8 cellular contexts compared by ENCODE assay signal in genomic region chr18:44895176-44895798, GRCh38.
DNase-seq lines count a peak whose midpoint lies in the region; ATAC-seq and TF ChIP-seq lines count a peak whose summit lies in the region.

No MANE protein-coding gene starts in this region.

- H3K4me3 ChIP-seq in AG04449 (ENCODE audit: low read depth, low read length) (no peak overlapping the region), Panc1 (ENCODE audit: low read depth in 2 of 2, low read length in 2 of 2) (no peak overlapping the region), colonic mucosa (no peak overlapping the region)

- H3K9me3 ChIP-seq in Panc1 (ENCODE audit: control insufficient read depth, insufficient read depth, low read depth, low read length) = no peaks in the 10 kb centered on the region
- no peaks in the 10 kb centered on the region for H3K9me3 ChIP-seq in colonic mucosa

- in situ Hi-C loops in Panc1 (cut with HindIII; ENCODE audit: low pct_unique_long_range_greater_than_20kb, low sequenced_read_pairs) = no loop called here

- H3K36me3 ChIP-seq in Panc1 (ENCODE audit: control insufficient read depth, insufficient read depth, low read length) = no peaks in the 10 kb centered on the region
- H3K36me3 ChIP-seq in colonic mucosa = no peaks in the 10 kb centered on the region

- no peak overlapping the region for H3K27ac ChIP-seq in Panc1 (ENCODE audit: low read length)
- H3K27ac ChIP-seq in colonic mucosa = no peak overlapping the region

- H3K27me3 ChIP-seq in Panc1 (ENCODE audit: control insufficient read depth, insufficient read depth, low read length) = no peaks in the 10 kb centered on the region
- no peaks in the 10 kb centered on the region for H3K27me3 ChIP-seq in colonic mucosa

- intact Hi-C loops in Panc1 (cut with micrococcal nuclease; ENCODE audit: unreplicated experiment) = no loop called here
- intact Hi-C loops in colonic mucosa (cut with DNase I) = loop anchor here (5.0 to 10.0 kb wide), 2 partner anchors 218 to 310 kb away; no protein-coding TSS in a partner anchor

- DNase-seq in AG04449 (ENCODE audit: low read depth, low spot score) (no peak), GM03348 (ENCODE audit: low spot score) (peak; percentile 39), Panc1 (ENCODE audit: low read depth, low spot score) (peak; percentile 1), colonic mucosa (peak; percentile 82), mucosa of gallbladder (ENCODE audit: low spot score) (peak; percentile 54)

- CTCF ChIA-PET in AG04449 (lab: Yijun Ruan, JAX) (interaction anchor here (0.7 to 2.1 kb wide), 8 partner anchors 8 to 764 kb away, joined by 3 to 7 read pairs (median 4); no protein-coding TSS in a partner anchor), Panc1 (lab: Charles Lee) (interaction anchor here (0.7 kb wide), 1 partner anchor 267 kb away, joined by 3 read pairs; no protein-coding TSS in a partner anchor)

- BruUV-seq in Panc1 (replicated peaks; lab: Mats Ljungman, UMichigan) = no TSS peak

- no peak overlapping the region for H3K9ac ChIP-seq in colonic mucosa (ENCODE audit: low read depth in 2 of 2, low read length in 2 of 2)

- TF ChIP-seq CTCF in AG04449 (IDR thresholded peaks at IDR 0.05; ENCODE audit: insufficient read depth, low read length, missing control alignments) = peak; percentile 49
- TF ChIP-seq CTCF in Panc1 (IDR thresholded peaks at IDR 0.05) = no peak
- TF ChIP-seq CTCF in colonic mucosa (IDR thresholded peaks at IDR 0.05) = peak; percentile 55

- H3K4me1 ChIP-seq in Panc1 (ENCODE audit: control insufficient read depth, insufficient read depth, low read length) (no peaks in the 10 kb centered on the region), colonic mucosa (no peaks in the 10 kb centered on the region)

- ATAC-seq in HG03432 (IDR thresholded peaks at IDR 0.05; ENCODE audit: unreplicated experiment) = peak; percentile 79
- no peak for ATAC-seq in Panc1
- no peak for ATAC-seq in HG03025 (IDR thresholded peaks at IDR 0.05; ENCODE audit: low FRiP score, unreplicated experiment)
- no peak for ATAC-seq in GM21360 (IDR thresholded peaks at IDR 0.05; ENCODE audit: unreplicated experiment)

- POLR2A ChIA-PET in AG04449 (lab: Yijun Ruan, JAX) = no interaction called here
- POLR2A ChIA-PET in Panc1 (lab: Charles Lee) = no interaction called here
